In genomic region chr3:49093853-49094767, GRCh38 we compare ENCODE assay signal across 8 cellular contexts. TPM values are rescaled to one million over a fixed set of nuclear protein-coding genes. Genes with fewer than 3 reads are reported as not detected.
A peak's percentile ranks its signal among the peaks of the same experiment; 100 is the strongest.
DNase-seq lines count a peak whose midpoint lies in the region; TF ChIP-seq lines count a peak whose summit lies in the region.

Gene QRICH1, minus strand, starts transcription at chr3:49094071. Its CDS starts 17,054 bp downstream, at chr3:49077017.

- peak within 1 kb of the TSS; percentile 87 for H2AFZ ChIP-seq in Loucy (ENCODE audit: low read length)

- TF ChIP-seq CTCF in Loucy (conservative IDR thresholded peaks at IDR 0.05; ENCODE audit: low read length) (peak; percentile 65), nephron (IDR thresholded peaks at IDR 0.05; ENCODE audit: unreplicated experiment in 3 of 3) (peak; percentile 42 to 52 (median 52))

- H3K9me2 ChIP-seq in Loucy (replicated peaks; ENCODE audit: low read depth, low read length) = no peaks in the 10 kb centered on the region

- H4K20me1 ChIP-seq in Loucy (ENCODE audit: insufficient read depth, low read length, poor library complexity, severe bottlenecking) = peaks cover 36% of the 10 kb centered on the region

- H3K9me3 ChIP-seq in Loucy (ENCODE audit: insufficient read depth, low read depth, low read length) = no peaks in the 10 kb centered on the region

- no peaks in the 10 kb centered on the region for H3K9me3 Mint-ChIP-seq in nephron
- no peaks in the 10 kb centered on the region for H3K9me3 Mint-ChIP-seq in stimulated activated naive CD8-positive, alpha-beta T cell treated with anti-CD3 and anti-CD28 coated beads, Interleukin-15, Interleukin-2, amounts not matched to agents 100 ng/mL and 50 ng/mL, for 24 hours

- peaks cover 29% of the 10 kb centered on the region for H3K36me3 Mint-ChIP-seq in nephron (ENCODE audit: low read depth)
- H3K36me3 Mint-ChIP-seq in stimulated activated naive CD8-positive, alpha-beta T cell treated with anti-CD3 and anti-CD28 coated beads, Interleukin-15, Interleukin-2, amounts not matched to agents 100 ng/mL and 50 ng/mL, for 24 hours (ENCODE audit: low read depth) = peaks cover 40% of the 10 kb centered on the region

- H3K27ac Mint-ChIP-seq in nephron = peak within 1 kb of the TSS; percentile 98 to 99 (median 98)
- H3K27ac Mint-ChIP-seq in stimulated activated naive CD8-positive, alpha-beta T cell treated with anti-CD3 and anti-CD28 coated beads, Interleukin-15, Interleukin-2, amounts not matched to agents 100 ng/mL and 50 ng/mL, for 24 hours = peak within 1 kb of the TSS; percentile 94

- H3K27me3 ChIP-seq in H7 (ENCODE audit: control insufficient read depth, insufficient read depth, low read length) (no peaks in the 10 kb centered on the region), Loucy (ENCODE audit: insufficient read depth, low read length, poor library complexity, severe bottlenecking) (no peaks in the 10 kb centered on the region)

- H3K36me3 ChIP-seq in H7 (replicated peaks; ENCODE audit: control insufficient read depth, insufficient read depth, low read length) (peaks cover 16% of the 10 kb centered on the region), Loucy (ENCODE audit: insufficient read depth, low read length) (peaks cover 22% of the 10 kb centered on the region; the same call in 1 of the 2 replicates)

- peak within 1 kb of the TSS; percentile 90 to 98 (median 96) for H3K4me3 Mint-ChIP-seq in nephron
- peak within 1 kb of the TSS; percentile 92 for H3K4me3 Mint-ChIP-seq in stimulated activated naive CD8-positive, alpha-beta T cell treated with anti-CD3 and anti-CD28 coated beads, Interleukin-15, Interleukin-2, amounts not matched to agents 100 ng/mL and 50 ng/mL, for 24 hours

- no peaks in the 10 kb centered on the region for H3F3A ChIP-seq in Loucy (ENCODE audit: low read depth)

- H3K4me1 ChIP-seq in Loucy (ENCODE audit: insufficient read depth, low read length, poor library complexity, severe bottlenecking) = peaks cover 16% of the 10 kb centered on the region

- H3K4me3 ChIP-seq in H7 (ENCODE audit: insufficient read depth, low read depth, low read length) (peak within 1 kb of the TSS; percentile 93), Loucy (ENCODE audit: low read length, poor library complexity, severe bottlenecking) (peak within 1 kb of the TSS; percentile 81)

- H3K4me2 ChIP-seq in Loucy (ENCODE audit: low read depth, low read length, poor library complexity, severe bottlenecking) = peak within 1 kb of the TSS; percentile 91

- in situ Hi-C loops in G401 (cut with HindIII; ENCODE audit: low sequenced_read_pairs) = no loop called here

- H3K4me1 Mint-ChIP-seq in nephron = peaks cover 28% of the 10 kb centered on the region
- peaks cover 42% of the 10 kb centered on the region for H3K4me1 Mint-ChIP-seq in stimulated activated naive CD8-positive, alpha-beta T cell treated with anti-CD3 and anti-CD28 coated beads, Interleukin-15, Interleukin-2, amounts not matched to agents 100 ng/mL and 50 ng/mL, for 24 hours (ENCODE audit: low read depth)

- H3K79me2 ChIP-seq in Loucy (ENCODE audit: insufficient read depth, low read length) = peaks cover 42% of the 10 kb centered on the region

- no peaks in the 10 kb centered on the region for H3K27me3 Mint-ChIP-seq in nephron (ENCODE audit: low read depth)
- no peaks in the 10 kb centered on the region for H3K27me3 Mint-ChIP-seq in stimulated activated naive CD8-positive, alpha-beta T cell treated with anti-CD3 and anti-CD28 coated beads, Interleukin-15, Interleukin-2, amounts not matched to agents 100 ng/mL and 50 ng/mL, for 24 hours

- peak; percentile 98 for DNase-seq in G401 (ENCODE audit: low spot score)
- peak; percentile 95 for DNase-seq in H7
- DNase-seq in activated T-helper 9 cell treated with anti-CD3 and anti-CD28 coated beads, Interleukin-2, amount 50 U/mL, for 16 hours (ENCODE audit: low read depth) = peak; percentile 89
- DNase-seq in fibroblast of peridontal ligament (ENCODE audit: extremely low read depth) = peak; percentile 99

- peak within 1 kb of the TSS; percentile 81 for H3K9ac ChIP-seq in Loucy (ENCODE audit: low read depth, low read length, poor library complexity, severe bottlenecking)

- TF ChIP-seq POLR2A in Raji (IDR thresholded peaks at IDR 0.05; ENCODE audit: insufficient read depth, low read depth, low read length) = peak; percentile 70

RNA-seq across cellular contexts. Expression of gene QRICH1, which starts in this region (rescaled TPM):
- 138 and 168 TPM in 2 replicates for total RNA-seq in G401 (2014; rRNA removed; shearing (Covaris generic))
- total RNA-seq in H7 (2014; rRNA removed; shearing (Covaris generic)) = 118 and 137 TPM in 2 replicates

Comparison
In these comparisons a context has a peak if more than half of its experiments do, and no peak if none do; other contexts are left out.
1. Peak in every context shown above with its lines: DNase-seq and H3K4me3 ChIP-seq.